ENCODE assay signal across 10 cellular contexts in genomic region chr12:67433393-67434175, GRCh38.
DNase-seq lines count a peak whose midpoint lies in the region; ATAC-seq lines count a peak whose summit lies in the region.
"Had no signal": no experiment of that assay in that cellular context is flagged by ENCODE, and none has a peak within 500 bp of the region (broad histone marks: within the 10 kb centered on the region; RNA-seq: fewer than 3 reads in every experiment).

No MANE protein-coding gene starts in this region.

- no peaks in the 10 kb centered on the region for H3K36me3 Mint-ChIP-seq in activated CD8-positive, alpha-beta T cell treated with anti-CD3 and anti-CD28 coated beads, Interleukin-2, amount 10 ng/mL, durations not matched to agents 7 days and 5 days (ENCODE audit: low read depth)
- peaks cover 0 to 3% (median 0%) of the 10 kb centered on the region in 5 donors for H3K36me3 Mint-ChIP-seq in naive thymus-derived CD4-positive, alpha-beta T cell

- intact Hi-C loops in naive thymus-derived CD4-positive, alpha-beta T cell (cut with micrococcal nuclease) = no loop called here

- DNase-seq in Daoy (ENCODE audit: low read depth) = peak; percentile 39
- no peak for DNase-seq in activated CD8-positive, alpha-beta T cell treated with anti-CD3 and anti-CD28 coated beads, Interleukin-2, amount 10 ng/mL, durations not matched to agents 7 days and 5 days
- DNase-seq in naive thymus-derived CD4-positive, alpha-beta T cell = no peak
- no peak for DNase-seq in cerebellar nuclear complex (lab: John Stamatoyannopoulos, UW)
- DNase-seq in OCI-M2 (lab: John Stamatoyannopoulos, UW; ENCODE audit: unreplicated experiment) = no peak
- DNase-seq: activated T-cell treated with anti-CD3 and anti-CD28 coated beads, Interleukin-2, amount 50 U/mL, for 48 hours; head of caudate nucleus had no signal

- CTCF ChIA-PET in activated CD8-positive, alpha-beta T cell treated with anti-CD3 and anti-CD28 coated beads, Interleukin-2, amount 10 ng/mL, durations not matched to agents 7 days and 5 days (lab: Charles Lee) = no interaction called here
- CTCF ChIA-PET in naive thymus-derived CD4-positive, alpha-beta T cell (lab: Charles Lee) = no interaction called here

- H3K9me3 ChIP-seq in naive thymus-derived CD4-positive, alpha-beta T cell (ENCODE audit: control insufficient read depth in 2 of 3, low read length in 3 of 3) = no peaks in the 10 kb centered on the region

- no peak overlapping the region for H3K4me3 Mint-ChIP-seq in activated CD8-positive, alpha-beta T cell treated with anti-CD3 and anti-CD28 coated beads, Interleukin-2, amount 10 ng/mL, durations not matched to agents 7 days and 5 days
- H3K4me3 Mint-ChIP-seq in naive thymus-derived CD4-positive, alpha-beta T cell = no peak overlapping the region

- POLR2A ChIA-PET in activated CD8-positive, alpha-beta T cell treated with anti-CD3 and anti-CD28 coated beads, Interleukin-2, amount 10 ng/mL, durations not matched to agents 7 days and 5 days (lab: Charles Lee) = no interaction called here
- POLR2A ChIA-PET in naive thymus-derived CD4-positive, alpha-beta T cell (lab: Charles Lee) = interaction anchor here (0.7 kb wide), 1 partner anchor 82 kb away, joined by 5 read pairs; no protein-coding TSS in a partner anchor

- no peaks in the 10 kb centered on the region for H3K9me3 Mint-ChIP-seq in activated CD8-positive, alpha-beta T cell treated with anti-CD3 and anti-CD28 coated beads, Interleukin-2, amount 10 ng/mL, durations not matched to agents 7 days and 5 days (ENCODE audit: insufficient read depth)
- H3K9me3 Mint-ChIP-seq in naive thymus-derived CD4-positive, alpha-beta T cell = peaks cover 0 to 3% (median 0%) of the 10 kb centered on the region in 11 donors

- no peaks in the 10 kb centered on the region for H3K27me3 ChIP-seq in naive thymus-derived CD4-positive, alpha-beta T cell (ENCODE audit: control insufficient read depth in 2 of 2, insufficient read depth in 2 of 2, low read length in 2 of 2)

- no peaks in the 10 kb centered on the region for H3K27me3 Mint-ChIP-seq in activated CD8-positive, alpha-beta T cell treated with anti-CD3 and anti-CD28 coated beads, Interleukin-2, amount 10 ng/mL, durations not matched to agents 7 days and 5 days (ENCODE audit: low read depth)
- H3K27me3 Mint-ChIP-seq in naive thymus-derived CD4-positive, alpha-beta T cell = peaks cover 0 to 9% (median 0%) of the 10 kb centered on the region in 5 donors

- no peaks in the 10 kb centered on the region for H3K4me1 ChIP-seq in naive thymus-derived CD4-positive, alpha-beta T cell (ENCODE audit: control insufficient read depth in 2 of 2, insufficient read depth in 2 of 2, low read length in 2 of 2)

- H3K27ac Mint-ChIP-seq in activated CD8-positive, alpha-beta T cell treated with anti-CD3 and anti-CD28 coated beads, Interleukin-2, amount 10 ng/mL, durations not matched to agents 7 days and 5 days = no peak overlapping the region
- H3K27ac Mint-ChIP-seq in naive thymus-derived CD4-positive, alpha-beta T cell = no peak overlapping the region

- peaks cover 2% of the 10 kb centered on the region for H3K4me1 Mint-ChIP-seq in activated CD8-positive, alpha-beta T cell treated with anti-CD3 and anti-CD28 coated beads, Interleukin-2, amount 10 ng/mL, durations not matched to agents 7 days and 5 days (ENCODE audit: low read depth)
- H3K4me1 Mint-ChIP-seq in naive thymus-derived CD4-positive, alpha-beta T cell = peaks cover 0 to 16% (median 11%) of the 10 kb centered on the region in 7 donors

- H3K36me3 ChIP-seq in naive thymus-derived CD4-positive, alpha-beta T cell (ENCODE audit: control insufficient read depth in 2 of 3, insufficient read depth in 3 of 3, low read length in 3 of 3) = no peaks in the 10 kb centered on the region

- ATAC-seq in GM21447 (IDR thresholded peaks at IDR 0.05; ENCODE audit: unreplicated experiment) = peak; percentile 75
- peak; percentile 75 for ATAC-seq in HG03469 (IDR thresholded peaks at IDR 0.05; ENCODE audit: unreplicated experiment)
- peak; percentile 57 for ATAC-seq in esophagus mucosa
- no peak for ATAC-seq in activated CD8-positive, alpha-beta T cell treated with anti-CD3 and anti-CD28 coated beads, Interleukin-2, amount 10 ng/mL, durations not matched to agents 7 days and 5 days
- ATAC-seq in naive thymus-derived CD4-positive, alpha-beta T cell = no peak

- no peak overlapping the region for H3K27ac ChIP-seq in naive thymus-derived CD4-positive, alpha-beta T cell (ENCODE audit: low read depth, low read length)

- H3K4me3 ChIP-seq in naive thymus-derived CD4-positive, alpha-beta T cell (ENCODE audit: low read length) = no peak overlapping the region

Comparison
In these comparisons a context has a peak if more than half of its experiments do, and no peak if none do; other contexts are left out.
1. ATAC-seq: peak in GM21447 (single experiment), HG03469 (single experiment) and esophagus mucosa (single experiment); none in activated CD8-positive, alpha-beta T cell treated with anti-CD3 and anti-CD28 coated beads, Interleukin-2, amount 10 ng/mL, durations not matched to agents 7 days and 5 days (single experiment) and naive thymus-derived CD4-positive, alpha-beta T cell (single experiment).